30 cellular contexts compared by ENCODE assay signal in genomic region chr2:47126783-47127182, GRCh38. TPM values are rescaled to one million over a fixed set of nuclear protein-coding genes. Genes with fewer than 3 reads are reported as not detected.
A peak's percentile ranks its signal among the peaks of the same experiment; 100 is the strongest.
DNase-seq lines count a peak whose midpoint lies in the region; ATAC-seq and TF ChIP-seq lines count a peak whose summit lies in the region.
"Had no signal": no experiment of that assay in that cellular context is flagged by ENCODE, and none has a peak within 500 bp of the region (broad histone marks: within the 10 kb centered on the region; RNA-seq: fewer than 3 reads in every experiment).

No MANE protein-coding gene starts in this region.

- POLR2A ChIA-PET in HEK293 (lab: Yijun Ruan, JAX), result no interaction called here

- H3K9ac ChIP-seq in Karpas-422 (ENCODE audit: low read length), result no peak overlapping the region
- H3K9ac ChIP-seq: BLaER1; BLaER1 treated with 17β-estradiol and CSF1 and Interleukin-3, amounts not matched to agents 10 nM and 100 nM had no signal

- no peaks in the 10 kb centered on the region for H3K36me3 ChIP-seq in HEK293 (ENCODE audit: control insufficient read depth in 2 of 2, insufficient read depth in 1 of 2, low read length in 2 of 2)
- H3K36me3 ChIP-seq in Karpas-422 (ENCODE audit: insufficient read depth, low read length), result no peaks in the 10 kb centered on the region
- H3K36me3 ChIP-seq: BE2C, BLaER1 had no signal

- no peak overlapping the region for H2AFZ ChIP-seq in Karpas-422 (ENCODE audit: low read length)

- DNase-seq in Karpas-422, result peak; percentile 26
- DNase-seq in hepatic stellate cell (ENCODE audit: low spot score), result no peak
- no peak for DNase-seq in left colon
- DNase-seq: 8988T; ACHN; AML-193; BE2C; C1 segment of cervical spinal cord; Caco-2; Calu3; CD4-positive, alpha-beta memory T cell; CD4-positive, alpha-beta T cell; CD4-positive, CD25-positive, alpha-beta regulatory T cell; CD8-positive, alpha-beta memory T cell; CD8-positive, alpha-beta T cell; COR-L47; DMS 273 treated with DMSO at 0.1 percent for 48 hours; DMS153; DMS53; DMS79; DMS79 treated with DMSO at 0.1 percent for 48 hours; DND-41; EL had no signal

- no peak for TF ChIP-seq CTCF in HEK293 (tag by site-specific recombination; IDR thresholded peaks at IDR 0.05)

- H3K79me2 ChIP-seq in Karpas-422 (ENCODE audit: low read length), result no peaks in the 10 kb centered on the region

- H3K27ac ChIP-seq in HEK293 (ENCODE audit: extremely low read depth, low read depth, low read length) (no peak overlapping the region), Karpas-422 (ENCODE audit: low read length) (no peak overlapping the region)
- H3K27ac ChIP-seq: 22Rv1; A549; BLaER1; BLaER1 treated with 17β-estradiol and CSF1 and Interleukin-3, amounts not matched to agents 10 nM and 100 nM; C4-2B had no signal

- H3K4me2 ChIP-seq in Karpas-422 (ENCODE audit: low read depth, low read length, poor library complexity, severe bottlenecking), result no peak overlapping the region
- H3K4me2 ChIP-seq: A549; BLaER1; BLaER1 treated with 17β-estradiol and CSF1 and Interleukin-3, amounts not matched to agents 10 nM and 100 nM had no signal

- intact Hi-C loops in left colon (cut with DNase I, micrococcal nuclease), result no loop called here

- no peaks in the 10 kb centered on the region for H3K9me2 ChIP-seq in Karpas-422 (replicated peaks; ENCODE audit: insufficient read depth, low read length)

- H3K4me1 ChIP-seq in HEK293 (ENCODE audit: control insufficient read depth, insufficient read depth, low read length) (no peaks in the 10 kb centered on the region), Karpas-422 (ENCODE audit: low read length) (no peaks in the 10 kb centered on the region)
- H3K4me1 ChIP-seq: A549 had no signal

- H4K20me1 ChIP-seq in Karpas-422 (ENCODE audit: insufficient read depth, low read depth, low read length), result no peaks in the 10 kb centered on the region
- H4K20me1 ChIP-seq: BLaER1; BLaER1 treated with 17β-estradiol and CSF1 and Interleukin-3, amounts not matched to agents 10 nM and 100 nM had no signal

- CTCF ChIA-PET in HEK293 (lab: Yijun Ruan, JAX), result interaction anchor here (0.6 to 0.7 kb wide), 2 partner anchors 146 to 236 kb away, joined by 3 read pairs; no protein-coding TSS in a partner anchor

- H3K27me3 ChIP-seq in Karpas-422 (ENCODE audit: low read length), result no peaks in the 10 kb centered on the region
- H3K27me3 ChIP-seq: BE2C; BLaER1; BLaER1 treated with 17β-estradiol and CSF1 and Interleukin-3, amounts not matched to agents 10 nM and 100 nM had no signal

- H3K9me3 ChIP-seq in HEK293 (ENCODE audit: control insufficient read depth, insufficient read depth, low read depth, low read length) (no peaks in the 10 kb centered on the region), Karpas-422 (ENCODE audit: low read length) (no peaks in the 10 kb centered on the region)
- H3K9me3 ChIP-seq: BE2C had no signal

- H3K4me3 ChIP-seq in HEK293 (ENCODE audit: low read depth, low read length) (no peak overlapping the region), Karpas-422 (ENCODE audit: low read length) (no peak overlapping the region)
- H3K4me3 ChIP-seq: A549; BLaER1; BLaER1 treated with 17β-estradiol and CSF1 and Interleukin-3, amounts not matched to agents 10 nM and 100 nM had no signal

- ATAC-seq in left colon, result no peak
- ATAC-seq: A549; CD8-positive, alpha-beta T cell had no signal

TF ChIP-seq in HEK293, 187 proteins besides CTCF, POLR2A, EP300 and RAD21:
- TF ChIP-seq ZNF449 (tag by site-specific recombination; IDR thresholded peaks at IDR 0.05) (no peak), ZBTB17 (tag by site-specific recombination; IDR thresholded peaks at IDR 0.05) (peak; percentile 78)

RNA-seq across cellular contexts. Expression of gene STPG4, which starts 28.3 kb away (rescaled TPM):
- 0.18 TPM in 1 of 2 replicates, not detected in the other for total RNA-seq in Karpas-422 (2014; rRNA removed; shearing (Covaris generic); ENCODE audit: low replicate concordance)
- total RNA-seq in left colon, result under 1 TPM; 0.43 to 0.47 TPM
- total RNA-seq: CD4-positive, alpha-beta T cell; CD8-positive, alpha-beta memory T cell; Daoy had no signal

RNA-seq across cellular contexts. Expression of gene CALM2, which starts 49.5 kb away (rescaled TPM):
- total RNA-seq in Karpas-422 (2014; rRNA removed; shearing (Covaris generic); ENCODE audit: low replicate concordance), result 240 and 403 TPM in 2 replicates
- total RNA-seq in left colon, result 100 to 1,000 TPM; 744 to 751 TPM
